In the genomic region with DNA sequence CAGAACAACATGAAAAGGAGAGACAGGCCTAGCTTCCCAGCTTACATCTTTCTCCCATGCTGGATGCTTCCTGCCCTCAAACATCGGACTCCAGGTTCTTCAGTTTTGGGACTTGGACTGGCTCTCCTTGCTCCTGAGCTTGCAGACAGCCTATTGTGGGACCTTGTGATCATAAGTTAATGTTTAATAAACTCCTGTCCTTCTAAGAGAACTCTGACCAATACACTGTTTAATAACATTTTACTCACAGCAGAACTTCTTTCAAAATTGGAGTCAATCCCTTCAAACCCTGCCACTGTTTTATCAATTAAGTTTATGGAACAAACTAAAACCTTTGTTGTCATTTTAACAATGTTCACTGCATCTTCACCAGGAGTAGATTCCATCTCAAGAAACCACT, we compare ENCODE assay signal across 15 cellular contexts.
A peak's percentile ranks its signal among the peaks of the same experiment; 100 is the strongest.
DNase-seq lines count a peak whose midpoint lies in the region; ATAC-seq and TF ChIP-seq lines count a peak whose summit lies in the region.
"Had no signal": no experiment of that assay in that cellular context is flagged by ENCODE, and none has a peak within 500 bp of the region (broad histone marks: within the 10 kb centered on the region; RNA-seq: fewer than 3 reads in every experiment).

No MANE protein-coding gene starts in this region.

- ATAC-seq in right lobe of liver: peak; percentile 36 to 60 (median 54)
- ATAC-seq: CD8-positive, alpha-beta T cell; GM23338 had no signal

- intact Hi-C loops in MCF 10A (cut with micrococcal nuclease) (no loop called here), breast epithelium (cut with DNase I; ENCODE audit: low total_unique reads) (no loop called here), right lobe of liver (cut with DNase I) (no loop called here)

- peak overlapping the region; percentile 1 for H3K27ac Mint-ChIP-seq in MCF 10A (ENCODE audit: low read depth, unreplicated experiment)
- H3K27ac Mint-ChIP-seq in CD8-positive, alpha-beta memory T cell: peak overlapping the region in 1 of 8 donors; percentile 9
- H3K27ac Mint-ChIP-seq: B cell; CD8-positive, alpha-beta T cell; GM23338; IgD-negative memory B cell had no signal

- H3K36me3 Mint-ChIP-seq in MCF 10A (ENCODE audit: insufficient read depth, unreplicated experiment): peaks cover 26% of the 10 kb centered on the region
- peaks cover 11 to 40% (median 29%) of the 10 kb centered on the region in 3 donors for H3K36me3 Mint-ChIP-seq in CD8-positive, alpha-beta memory T cell

- no peaks in the 10 kb centered on the region for H3K27me3 Mint-ChIP-seq in MCF 10A (ENCODE audit: insufficient read depth, unreplicated experiment)
- H3K27me3 Mint-ChIP-seq in CD8-positive, alpha-beta memory T cell: no peaks in the 10 kb centered on the region
- H3K27me3 Mint-ChIP-seq: B cell, IgD-negative memory B cell had no signal

- POLR2A ChIA-PET in MCF 10A (lab: Yijun Ruan, JAX): no interaction called here
- POLR2A ChIA-PET in CD8-positive, alpha-beta memory T cell (lab: Charles Lee): no interaction called here

- H3K9me3 ChIP-seq in breast epithelium (no peaks in the 10 kb centered on the region), right lobe of liver (no peaks in the 10 kb centered on the region)
- H3K9me3 ChIP-seq in CD8-positive, alpha-beta memory T cell (ENCODE audit: low read length): no peaks in the 10 kb centered on the region

- no peak overlapping the region for H3K4me3 Mint-ChIP-seq in MCF 10A (ENCODE audit: unreplicated experiment)
- no peak overlapping the region for H3K4me3 Mint-ChIP-seq in CD8-positive, alpha-beta memory T cell
- H3K4me3 Mint-ChIP-seq: B cell; CD8-positive, alpha-beta T cell; GM23338; IgD-negative memory B cell had no signal

- no peaks in the 10 kb centered on the region for H3K4me1 Mint-ChIP-seq in MCF 10A (ENCODE audit: insufficient read depth, unreplicated experiment)
- H3K4me1 Mint-ChIP-seq in CD8-positive, alpha-beta memory T cell: peaks cover 24 to 35% (median 33%) of the 10 kb centered on the region in 3 donors
- H3K4me1 Mint-ChIP-seq: B cell, GM23338 had no signal

- 88% methylated on average over 1 of the region's 1 CpG for WGBS in right lobe of liver (ENCODE audit: insufficient coverage, low coverage, low lambda C conversion rate, missing lambda C conversion rate)

- H3K27me3 ChIP-seq in breast epithelium (no peaks in the 10 kb centered on the region), right lobe of liver (no peaks in the 10 kb centered on the region)
- no peaks in the 10 kb centered on the region for H3K27me3 ChIP-seq in CD8-positive, alpha-beta memory T cell (ENCODE audit: insufficient read depth, low read length, poor library complexity, severe bottlenecking)
- H3K27me3 ChIP-seq: BLaER1 treated with 17β-estradiol and CSF1 and Interleukin-3, amounts not matched to agents 10 nM and 100 nM had no signal

- CTCF ChIA-PET in MCF 10A (lab: Yijun Ruan, JAX): no interaction called here
- CTCF ChIA-PET in CD8-positive, alpha-beta memory T cell (lab: Charles Lee): no interaction called here

- H3K4me1 ChIP-seq in breast epithelium (no peaks in the 10 kb centered on the region), right lobe of liver (no peaks in the 10 kb centered on the region)
- H3K4me1 ChIP-seq in CD8-positive, alpha-beta memory T cell (ENCODE audit: insufficient read depth, low read length): no peaks in the 10 kb centered on the region
- H3K4me1 ChIP-seq: BLaER1 treated with 17β-estradiol and CSF1 and Interleukin-3, amounts not matched to agents 10 nM and 100 nM had no signal

- H3K27ac ChIP-seq in breast epithelium: no peak overlapping the region
- no peak overlapping the region for H3K27ac ChIP-seq in right lobe of liver
- H3K27ac ChIP-seq in CD8-positive, alpha-beta memory T cell (ENCODE audit: low read depth, low read length): no peak overlapping the region
- H3K27ac ChIP-seq: BLaER1 treated with 17β-estradiol and CSF1 and Interleukin-3, amounts not matched to agents 10 nM and 100 nM had no signal

- H3K4me3 ChIP-seq in breast epithelium: no peak overlapping the region
- no peak overlapping the region for H3K4me3 ChIP-seq in right lobe of liver
- H3K4me3 ChIP-seq in CD8-positive, alpha-beta memory T cell (ENCODE audit: low read length): no peak overlapping the region
- H3K4me3 ChIP-seq: BLaER1 treated with 17β-estradiol and CSF1 and Interleukin-3, amounts not matched to agents 10 nM and 100 nM; GM23338 had no signal

- TF ChIP-seq POLR2A in breast epithelium (IDR thresholded peaks at IDR 0.05): no peak
- no peak for TF ChIP-seq POLR2A in right lobe of liver (IDR thresholded peaks at IDR 0.05)

- no peaks in the 10 kb centered on the region for H3K36me3 ChIP-seq in breast epithelium
- H3K36me3 ChIP-seq in right lobe of liver: peaks cover 0 to 2% (median 0%) of the 10 kb centered on the region in 4 donors
- no peaks in the 10 kb centered on the region for H3K36me3 ChIP-seq in CD8-positive, alpha-beta memory T cell (ENCODE audit: insufficient read depth, low read length)

- H3K9me3 Mint-ChIP-seq in MCF 10A (ENCODE audit: unreplicated experiment): no peaks in the 10 kb centered on the region
- no peaks in the 10 kb centered on the region for H3K9me3 Mint-ChIP-seq in CD8-positive, alpha-beta memory T cell
- H3K9me3 Mint-ChIP-seq: CD8-positive, alpha-beta T cell had no signal

- TF ChIP-seq CTCF in MCF 10A (IDR thresholded peaks at IDR 0.05; ENCODE audit: unreplicated experiment): no peak
- no peak for TF ChIP-seq CTCF in breast epithelium (IDR thresholded peaks at IDR 0.05)
- TF ChIP-seq CTCF in right lobe of liver (IDR thresholded peaks at IDR 0.05): no peak

- BruUV-seq in MCF 10A (replicated peaks; lab: Mats Ljungman, UMichigan): no TSS peak

- DNase-seq in MCF 10A (ENCODE audit: unreplicated experiment): no peak
- no peak for DNase-seq in breast epithelium (ENCODE audit: low spot score in 2 of 2)
- DNase-seq in kidney tubule cell (ENCODE audit: low spot score): peak; percentile 13
- DNase-seq in right lobe of liver: no peak
- no peak for DNase-seq in AG08395 (ENCODE audit: low spot score)
- DNase-seq in NCI-H1694 treated with DMSO at 0.1 percent for 48 hours (lab: John Stamatoyannopoulos, UW): no peak
- no peak for DNase-seq in CD8-positive, alpha-beta memory T cell
- DNase-seq: 8988T; CD8-positive, alpha-beta T cell; COR-L47; HCEC 1CT had no signal
